ENCODE assay signal across 9 cellular contexts in genomic region chr10:103921750-103922195, GRCh38. TPM values are rescaled to one million over a fixed set of nuclear protein-coding genes. Genes with fewer than 3 reads are reported as not detected.
DNase-seq lines count a peak whose midpoint lies in the region; ATAC-seq, FAIRE-seq and TF ChIP-seq lines count a peak whose summit lies in the region.
"Had no signal": no experiment of that assay in that cellular context is flagged by ENCODE, and none has a peak within 500 bp of the region (broad histone marks: within the 10 kb centered on the region; RNA-seq: fewer than 3 reads in every experiment).

No MANE protein-coding gene starts in this region.

- H3K27ac Mint-ChIP-seq in endodermal cell, result no peak overlapping the region

- no peak for FAIRE-seq in small intestine (lab: Jason Lieb, UNC)

- no peak overlapping the region for H3K9ac ChIP-seq in endodermal cell (ENCODE audit: extremely low read depth, low read length, poor library complexity, severe bottlenecking)
- H3K9ac ChIP-seq in MM.1S (ENCODE audit: low read length), result no peak overlapping the region

- peaks cover 7% of the 10 kb centered on the region for H3K4me1 Mint-ChIP-seq in endodermal cell

- H3K9me3 ChIP-seq in endodermal cell (ENCODE audit: control insufficient read depth, low read length) (no peaks in the 10 kb centered on the region), small intestine (ENCODE audit: control insufficient read depth, low read depth) (no peaks in the 10 kb centered on the region), MM.1S (replicated peaks; ENCODE audit: insufficient read depth, low read length) (no peaks in the 10 kb centered on the region)
- H3K9me3 ChIP-seq: prostate gland had no signal

- no peaks in the 10 kb centered on the region for H3K9me2 ChIP-seq in MM.1S (replicated peaks; ENCODE audit: insufficient read depth, low read length)

- H3K36me3 Mint-ChIP-seq in endodermal cell (ENCODE audit: low read depth), result no peaks in the 10 kb centered on the region

- no peaks in the 10 kb centered on the region for H3K27me3 Mint-ChIP-seq in endodermal cell (ENCODE audit: insufficient read depth)

- no peak overlapping the region for H3K27ac ChIP-seq in endodermal cell (ENCODE audit: low read depth, low read length)
- peak overlapping the region in 1 of 2 donors; percentile 37 for H3K27ac ChIP-seq in small intestine (ENCODE audit: low read depth in 1 of 2, low read length in 1 of 2)
- no peak overlapping the region for H3K27ac ChIP-seq in MM.1S (ENCODE audit: low read length)
- H3K27ac ChIP-seq: prostate gland had no signal

- no peaks in the 10 kb centered on the region for H3K9me3 Mint-ChIP-seq in endodermal cell

- peaks cover 13% of the 10 kb centered on the region; the same call in 1 of the 2 replicates for H3F3A ChIP-seq in MM.1S (ENCODE audit: insufficient read depth, low read length)

- TF ChIP-seq CTCF in endodermal cell (conservative IDR thresholded peaks at IDR 0.05) (peak; percentile 50), MM.1S (IDR thresholded peaks at IDR 0.05; ENCODE audit: low read length) (no peak)

- H3K27me3 ChIP-seq in endodermal cell (ENCODE audit: control insufficient read depth, insufficient read depth, low read length, poor library complexity, severe bottlenecking), result no peaks in the 10 kb centered on the region
- H3K27me3 ChIP-seq in small intestine (ENCODE audit: control insufficient read depth in 2 of 2, insufficient read depth in 2 of 2, low read length in 2 of 2), result no peaks in the 10 kb centered on the region
- no peaks in the 10 kb centered on the region for H3K27me3 ChIP-seq in MM.1S (replicated peaks; ENCODE audit: insufficient read depth, low read length)

- H3K36me3 ChIP-seq in endodermal cell (ENCODE audit: control insufficient read depth, insufficient read depth, low read length) (no peaks in the 10 kb centered on the region), small intestine (ENCODE audit: control insufficient read depth in 2 of 2, insufficient read depth in 2 of 2, low read length in 2 of 2) (no peaks in the 10 kb centered on the region), MM.1S (replicated peaks; ENCODE audit: insufficient read depth, low read length) (no peaks in the 10 kb centered on the region)
- H3K36me3 ChIP-seq: prostate gland had no signal

- H3K4me3 ChIP-seq in endodermal cell (ENCODE audit: low read length), result no peak overlapping the region
- H3K4me3 ChIP-seq in small intestine (ENCODE audit: low read depth in 1 of 2, low read length in 2 of 2), result no peak overlapping the region
- no peak overlapping the region for H3K4me3 ChIP-seq in MM.1S (ENCODE audit: low read length)
- H3K4me3 ChIP-seq: prostate gland had no signal

- H3K79me2 ChIP-seq in MM.1S (ENCODE audit: low read length), result peaks cover 8% of the 10 kb centered on the region

- H4K20me1 ChIP-seq in MM.1S (ENCODE audit: insufficient read depth, low read length), result no peaks in the 10 kb centered on the region

- peak; percentile 59 for DNase-seq in activated CD4-positive, alpha-beta T cell treated with anti-CD3 and anti-CD28 coated beads for 48 hours
- no peak for DNase-seq in activated CD4-positive, alpha-beta T cell treated with anti-CD3 and anti-CD28 coated beads, Interleukin-2, amount 50 U/mL, for 1 hour
- DNase-seq in OCI-M2 (lab: John Stamatoyannopoulos, UW; ENCODE audit: unreplicated experiment), result peak; percentile 14
- peak; percentile 75 for DNase-seq in endodermal cell
- DNase-seq in small intestine, result peak; percentile 53
- DNase-seq in MM.1S, result no peak

- H3K4me1 ChIP-seq in endodermal cell (ENCODE audit: control insufficient read depth, insufficient read depth, low read length) (peaks cover 5% of the 10 kb centered on the region), small intestine (ENCODE audit: control insufficient read depth in 2 of 2, insufficient read depth in 1 of 2, low read depth in 1 of 2, low read length in 1 of 2) (peaks cover 0 to 5% of the 10 kb centered on the region in 2 donors), MM.1S (ENCODE audit: low read length) (peaks cover 9% of the 10 kb centered on the region)

- no peak overlapping the region for H2AFZ ChIP-seq in MM.1S (ENCODE audit: low read length)

- no peak overlapping the region for H3K4me2 ChIP-seq in MM.1S (ENCODE audit: low read depth, low read length)

- WGBS in endodermal cell (ENCODE audit: insufficient coverage in 1 of 2, insufficient read length in 1 of 2), 2 experiments, result 51 to 58% methylated on average over 6 to 7 of the region's 7 CpGs
- 19 to 37% (median 29%) methylated on average over 7 of the region's 7 CpGs for WGBS in small intestine, 3 donors

- no peak overlapping the region for H3K4me3 Mint-ChIP-seq in endodermal cell

- ATAC-seq in HG03354 (IDR thresholded peaks at IDR 0.05; ENCODE audit: poor library complexity, severe bottlenecking, unreplicated experiment) (no peak), GM19035 (IDR thresholded peaks at IDR 0.05; ENCODE audit: unreplicated experiment) (no peak)

RNA-seq across cellular contexts. Expression of gene STN1, which starts 3.8 kb away (rescaled TPM):
- total RNA-seq in endodermal cell, result 10 to 100 TPM; 13.5 to 19.9 TPM
- polyA plus RNA-seq in endodermal cell (2013, experiment 1 of 2), result 19.2 TPM
- polyA plus RNA-seq in endodermal cell (2013, experiment 2 of 2), result 17.2 TPM
- polyA plus RNA-seq in small intestine, result 10 to 100 TPM; 11.2 to 18.1 (median 16.8) TPM

RNA-seq across cellular contexts. Expression of gene SLK, which starts 45.2 kb away (rescaled TPM):
- total RNA-seq in endodermal cell, result 10 to 100 TPM; 23.4 to 32.9 TPM
- polyA plus RNA-seq in endodermal cell (2013, experiment 1 of 2), result 20.1 TPM
- 25.9 TPM for polyA plus RNA-seq in endodermal cell (2013, experiment 2 of 2)
- polyA plus RNA-seq in small intestine, result 10 to 100 TPM; 11.2 to 15.4 (median 13.1) TPM

Comparison
In these comparisons a context has a peak if more than half of its experiments do, and no peak if none do; other contexts are left out.
1. DNase-seq: peak in activated CD4-positive, alpha-beta T cell treated with anti-CD3 and anti-CD28 coated beads for 48 hours (single experiment), OCI-M2 (single experiment), endodermal cell (single experiment) and small intestine (single experiment); none in activated CD4-positive, alpha-beta T cell treated with anti-CD3 and anti-CD28 coated beads, Interleukin-2, amount 50 U/mL, for 1 hour (single experiment) and MM.1S (single experiment).